In the genomic region with DNA sequence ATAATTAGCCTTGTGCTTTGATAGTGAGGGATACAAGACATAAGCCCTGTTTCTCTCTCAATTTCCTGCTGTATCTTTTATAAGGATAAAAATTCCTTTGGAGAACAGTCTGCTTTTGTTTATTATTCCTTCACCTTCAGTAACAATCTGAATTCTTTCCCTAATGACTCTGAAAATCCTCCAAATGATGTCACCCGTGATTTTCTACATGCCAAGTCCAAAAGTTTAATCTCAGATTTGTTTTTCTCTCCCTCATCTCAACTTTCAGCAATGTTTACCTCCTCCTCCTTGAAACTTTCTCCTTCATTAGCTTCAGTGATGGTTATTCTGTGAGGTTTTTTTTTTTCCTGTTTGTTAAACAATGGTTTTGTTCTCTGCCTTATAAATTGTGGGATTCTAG, we compare ENCODE assay signal across 17 cellular contexts. TPM values are rescaled to one million over a fixed set of nuclear protein-coding genes. Genes with fewer than 3 reads are reported as not detected.
DNase-seq lines count a peak whose midpoint lies in the region; ATAC-seq, FAIRE-seq and TF ChIP-seq lines count a peak whose summit lies in the region.
"Had no signal": no experiment of that assay in that cellular context is flagged by ENCODE, and none has a peak within 500 bp of the region (broad histone marks: within the 10 kb centered on the region; RNA-seq: fewer than 3 reads in every experiment).

No MANE protein-coding gene starts in this region.

- peak; percentile 69 for DNase-seq in DMS79 treated with DMSO at 0.1 percent for 48 hours (lab: John Stamatoyannopoulos, UW)
- DNase-seq in astrocyte (ENCODE audit: low read depth): peak; percentile 3
- DNase-seq in neural progenitor cell (ENCODE audit: low spot score): no peak
- no peak for DNase-seq in tibial artery
- DNase-seq in GM19239 (ENCODE audit: insufficient read length, low spot score): no peak
- DNase-seq in RPMI8226: no peak
- no peak for DNase-seq in H54 (ENCODE audit: insufficient read length, low spot score)
- DNase-seq: BE2C; CD4-positive, alpha-beta memory T cell; DMS153; KBM-7 had no signal

- H3F3A ChIP-seq in neural progenitor cell (ENCODE audit: low read depth): no peaks in the 10 kb centered on the region

- no peak for ATAC-seq in GM19351 (IDR thresholded peaks at IDR 0.05; ENCODE audit: unreplicated experiment)
- ATAC-seq: GM12878 had no signal

- no peak overlapping the region for H3K9ac ChIP-seq in astrocyte (ENCODE audit: low read length)
- no peak overlapping the region for H3K9ac ChIP-seq in neural progenitor cell

- H3K4me3 ChIP-seq in astrocyte (ENCODE audit: insufficient read depth, low read depth, low read length) (no peak overlapping the region), neural progenitor cell (no peak overlapping the region), tibial artery (peak overlapping the region; percentile 42 to 43)
- H3K4me3 ChIP-seq: GM12878 had no signal

- H3K79me2 ChIP-seq in astrocyte (ENCODE audit: insufficient read depth, low read length) (no peaks in the 10 kb centered on the region), neural progenitor cell (ENCODE audit: low read depth) (no peaks in the 10 kb centered on the region)

- H4K20me1 ChIP-seq in astrocyte (ENCODE audit: insufficient read depth, low read length) (no peaks in the 10 kb centered on the region), neural progenitor cell (ENCODE audit: low read depth) (no peaks in the 10 kb centered on the region)

- H3K27ac Mint-ChIP-seq in astrocyte (ENCODE audit: unreplicated experiment): no peak overlapping the region
- no peak overlapping the region for H3K27ac Mint-ChIP-seq in neural progenitor cell
- H3K27ac Mint-ChIP-seq: CD4-positive, alpha-beta memory T cell had no signal

- H2AFZ ChIP-seq in astrocyte (ENCODE audit: low read depth, low read length) (no peak overlapping the region), neural progenitor cell (replicated peaks) (peak overlapping the region; percentile 50)

- H3K9me3 ChIP-seq in astrocyte (ENCODE audit: insufficient read depth, low read depth, low read length) (no peaks in the 10 kb centered on the region), neural progenitor cell (ENCODE audit: low read depth) (no peaks in the 10 kb centered on the region), tibial artery (no peaks in the 10 kb centered on the region)
- H3K9me3 ChIP-seq: BE2C had no signal

- H3K27me3 ChIP-seq in astrocyte (ENCODE audit: insufficient read depth, low read length) (no peaks in the 10 kb centered on the region), neural progenitor cell (no peaks in the 10 kb centered on the region), tibial artery (no peaks in the 10 kb centered on the region)
- H3K27me3 ChIP-seq: BE2C had no signal

- no peak overlapping the region for H3K4me2 ChIP-seq in astrocyte (ENCODE audit: low read length)
- H3K4me2 ChIP-seq in neural progenitor cell: no peak overlapping the region

- no peaks in the 10 kb centered on the region for H3K9me3 Mint-ChIP-seq in astrocyte (ENCODE audit: unreplicated experiment)
- no peaks in the 10 kb centered on the region for H3K9me3 Mint-ChIP-seq in neural progenitor cell
- H3K9me3 Mint-ChIP-seq: CD4-positive, alpha-beta memory T cell had no signal

- TF ChIP-seq CTCF in astrocyte (IDR thresholded peaks at IDR 0.05; ENCODE audit: insufficient read depth, low read depth, low read length) (no peak), neural progenitor cell (IDR thresholded peaks at IDR 0.05) (no peak), tibial artery (IDR thresholded peaks at IDR 0.05) (no peak)

- H3K36me3 Mint-ChIP-seq in astrocyte (ENCODE audit: low read depth, unreplicated experiment) (no peaks in the 10 kb centered on the region), neural progenitor cell (no peaks in the 10 kb centered on the region)
- H3K36me3 Mint-ChIP-seq: CD4-positive, alpha-beta memory T cell had no signal

- H3K4me1 Mint-ChIP-seq in astrocyte (ENCODE audit: low read depth, unreplicated experiment) (peaks cover 4% of the 10 kb centered on the region), neural progenitor cell (no peaks in the 10 kb centered on the region)
- H3K4me1 Mint-ChIP-seq: CD4-positive, alpha-beta memory T cell had no signal

- intact Hi-C loops in tibial artery (cut with DNase I; ENCODE audit: low total_unique reads): no loop called here

- no peak overlapping the region for H3K4me3 Mint-ChIP-seq in astrocyte (ENCODE audit: unreplicated experiment)
- H3K4me3 Mint-ChIP-seq in neural progenitor cell: no peak overlapping the region
- H3K4me3 Mint-ChIP-seq: CD4-positive, alpha-beta memory T cell had no signal

- H3K27ac ChIP-seq in astrocyte (ENCODE audit: low read depth, low read length) (no peak overlapping the region), neural progenitor cell (no peak overlapping the region), tibial artery (peak overlapping the region; percentile 59 to 65)
- H3K27ac ChIP-seq: C4-2B had no signal

- TF ChIP-seq POLR2A in H54 (IDR thresholded peaks at IDR 0.05; ENCODE audit: low read depth, low read length): no peak

- H3K36me3 ChIP-seq in astrocyte (ENCODE audit: insufficient read depth, low read length) (no peaks in the 10 kb centered on the region), neural progenitor cell (no peaks in the 10 kb centered on the region), tibial artery (no peaks in the 10 kb centered on the region)
- H3K36me3 ChIP-seq: BE2C had no signal

- H3K27me3 Mint-ChIP-seq in astrocyte (ENCODE audit: low read depth, unreplicated experiment) (no peaks in the 10 kb centered on the region), neural progenitor cell (ENCODE audit: insufficient read depth, low read depth) (no peaks in the 10 kb centered on the region)

- no peak for FAIRE-seq in astrocyte (lab: Jason Lieb, UNC)
- no peak for FAIRE-seq in GM19239 (lab: Jason Lieb, UNC)
- no peak for FAIRE-seq in H54 (lab: Jason Lieb, UNC)
- FAIRE-seq: A204.1, GM12878, GM18507 had no signal

- H3K4me1 ChIP-seq in astrocyte (ENCODE audit: insufficient read depth, low read length): no peaks in the 10 kb centered on the region
- H3K4me1 ChIP-seq in neural progenitor cell: peaks cover 5% of the 10 kb centered on the region
- peaks cover 0 to 17% (median 0%) of the 10 kb centered on the region in 4 donors for H3K4me1 ChIP-seq in tibial artery
- H3K4me1 ChIP-seq: BE2C had no signal

RNA-seq across cellular contexts. Expression of a gene that starts 2.2 kb away (rescaled TPM):
- 0.27 and 0.38 TPM in 2 replicates for total RNA-seq in astrocyte
- not detected in 2 replicates for total RNA-seq in neural progenitor cell (ENCODE audit: low replicate concordance)
- total RNA-seq: CD4-positive, alpha-beta memory T cell; GM12878 had no signal

RNA-seq across cellular contexts. Expression of a gene that starts 9.1 kb away (rescaled TPM):
- total RNA-seq in astrocyte (not detected in 2 replicates), neural progenitor cell (ENCODE audit: low replicate concordance) (not detected in 2 replicates)
- total RNA-seq: CD4-positive, alpha-beta memory T cell; GM12878; H4 had no signal

RNA-seq across cellular contexts. Expression of a gene that starts 51.7 kb away (rescaled TPM):
- not detected in 2 replicates for total RNA-seq in astrocyte
- not detected in 2 replicates for total RNA-seq in neural progenitor cell (ENCODE audit: low replicate concordance)
- total RNA-seq: CD4-positive, alpha-beta memory T cell; GM12878; H4 had no signal

RNA-seq across cellular contexts. Expression of a gene that starts 58.2 kb away (rescaled TPM):
- not detected in 2 replicates for total RNA-seq in astrocyte
- not detected in 2 replicates for total RNA-seq in neural progenitor cell (ENCODE audit: low replicate concordance)
- total RNA-seq: CD4-positive, alpha-beta memory T cell; H4 had no signal

Comparison
In these comparisons a context has a peak if more than half of its experiments do, and no peak if none do; other contexts are left out.
1. DNase-seq: peak in DMS79 treated with DMSO at 0.1 percent for 48 hours (single experiment) and astrocyte (single experiment); none in neural progenitor cell (single experiment), tibial artery (0 of 2), GM19239 (single experiment), RPMI8226 (single experiment) and H54 (single experiment).
2. H3K27ac ChIP-seq: peak in tibial artery (2 of 2); none in astrocyte (single experiment) and neural progenitor cell (single experiment).
3. H3K4me3 ChIP-seq: peak in tibial artery (2 of 2); none in astrocyte (single experiment) and neural progenitor cell (single experiment).